Comparison of ENCODE assay signal across 22 cellular contexts in the genomic region with DNA sequence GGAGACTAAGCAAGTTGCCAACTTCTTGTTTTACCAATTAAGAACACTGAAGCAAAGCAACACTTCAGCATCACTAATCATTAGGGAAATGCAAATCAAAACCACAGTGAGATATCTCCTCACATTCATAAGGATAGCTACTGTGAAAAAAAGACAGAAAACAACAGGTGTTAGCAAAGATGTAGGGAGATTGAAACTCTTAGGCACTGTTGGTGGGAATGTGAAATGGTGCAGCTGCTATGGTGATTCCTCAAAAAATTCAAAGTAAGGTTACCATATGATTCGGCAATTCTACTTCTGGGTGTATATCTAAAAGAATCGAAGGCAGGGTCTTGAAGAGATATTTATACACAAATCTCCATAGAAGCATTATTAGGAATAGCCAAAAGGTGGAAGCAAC. TPM values are rescaled to one million over a fixed set of nuclear protein-coding genes. Genes with fewer than 3 reads are reported as not detected.
DNase-seq lines count a peak whose midpoint lies in the region; ATAC-seq, FAIRE-seq and TF ChIP-seq lines count a peak whose summit lies in the region.
"Had no signal": no experiment of that assay in that cellular context is flagged by ENCODE, and none has a peak within 500 bp of the region (broad histone marks: within the 10 kb centered on the region; RNA-seq: fewer than 3 reads in every experiment).

No MANE protein-coding gene starts in this region.

- H3K27ac ChIP-seq in OCI-LY1 (ENCODE audit: low read depth, low read length, poor library complexity, severe bottlenecking) (no peak overlapping the region), astrocyte (ENCODE audit: low read depth, low read length) (no peak overlapping the region)
- H3K27ac ChIP-seq: GM23248 had no signal

- FAIRE-seq in GM19239 (lab: Jason Lieb, UNC) (peak; percentile 82), astrocyte (lab: Jason Lieb, UNC) (peak; percentile 23)
- FAIRE-seq: G401.6, GM12891, HepG2 had no signal

- H3K9me2 ChIP-seq in OCI-LY1 (ENCODE audit: low read depth, low read length): no peaks in the 10 kb centered on the region

- no peak overlapping the region for H3K9ac ChIP-seq in OCI-LY1 (ENCODE audit: low read length)
- H3K9ac ChIP-seq in astrocyte (ENCODE audit: low read length): no peak overlapping the region
- H3K9ac ChIP-seq: GM23248 had no signal

- H2AFZ ChIP-seq in OCI-LY1 (ENCODE audit: low read length) (no peak overlapping the region), astrocyte (ENCODE audit: low read depth, low read length) (no peak overlapping the region)
- H2AFZ ChIP-seq: GM23248 had no signal

- H3K36me3 Mint-ChIP-seq in astrocyte (ENCODE audit: low read depth, unreplicated experiment): no peaks in the 10 kb centered on the region
- H3K36me3 Mint-ChIP-seq: CD4-positive, CD25-positive, alpha-beta regulatory T cell; CD8-positive, alpha-beta memory T cell; IgD-negative memory B cell had no signal

- H3K27ac Mint-ChIP-seq in astrocyte (ENCODE audit: unreplicated experiment): no peak overlapping the region
- H3K27ac Mint-ChIP-seq: CD4-positive, CD25-positive, alpha-beta regulatory T cell; CD8-positive, alpha-beta memory T cell; IgD-negative memory B cell had no signal

- H3K9me3 Mint-ChIP-seq in astrocyte (ENCODE audit: unreplicated experiment): no peaks in the 10 kb centered on the region
- H3K9me3 Mint-ChIP-seq: CD4-positive, CD25-positive, alpha-beta regulatory T cell; CD8-positive, alpha-beta memory T cell; IgD-negative memory B cell had no signal

- H3K9me3 ChIP-seq in OCI-LY1 (ENCODE audit: low read length) (no peaks in the 10 kb centered on the region), astrocyte (ENCODE audit: insufficient read depth, low read depth, low read length) (no peaks in the 10 kb centered on the region)
- H3K9me3 ChIP-seq: BE2C, HAP-1 had no signal

- H3K4me1 ChIP-seq in OCI-LY1 (ENCODE audit: insufficient read depth, low read length, severe bottlenecking) (peaks cover 44% of the 10 kb centered on the region), astrocyte (ENCODE audit: insufficient read depth, low read length) (no peaks in the 10 kb centered on the region)
- H3K4me1 ChIP-seq: BE2C had no signal

- H3K4me1 Mint-ChIP-seq in astrocyte (ENCODE audit: low read depth, unreplicated experiment): peaks cover 2% of the 10 kb centered on the region
- H3K4me1 Mint-ChIP-seq: CD4-positive, CD25-positive, alpha-beta regulatory T cell; CD8-positive, alpha-beta memory T cell had no signal

- DNase-seq in GM19239 (ENCODE audit: insufficient read length, low spot score) (no peak), astrocyte (ENCODE audit: low read depth) (no peak), AG20443 (ENCODE audit: low spot score) (no peak), left lobe of liver (ENCODE audit: low spot score) (no peak), iPS-NIHi11 (ENCODE audit: low spot score) (no peak), amniotic stem cell (lab: John Stamatoyannopoulos, UW) (no peak)
- DNase-seq: BE2C; C1 segment of cervical spinal cord; CD4-positive, CD25-positive, alpha-beta regulatory T cell; CD8-positive, alpha-beta memory T cell; COR-L47; DMS 273 treated with DMSO at 0.1 percent for 48 hours; DMS53; DND-41; GM23248 had no signal

- H3K27me3 ChIP-seq in OCI-LY1 (ENCODE audit: insufficient read depth, low read length): no peaks in the 10 kb centered on the region
- peaks cover 2% of the 10 kb centered on the region for H3K27me3 ChIP-seq in astrocyte (ENCODE audit: insufficient read depth, low read length)
- H3K27me3 ChIP-seq: BE2C had no signal

- no peaks in the 10 kb centered on the region for H3F3A ChIP-seq in OCI-LY1 (ENCODE audit: insufficient read depth, low read length)

- H4K20me1 ChIP-seq in OCI-LY1 (ENCODE audit: insufficient read depth, low read length) (no peaks in the 10 kb centered on the region), astrocyte (ENCODE audit: insufficient read depth, low read length) (no peaks in the 10 kb centered on the region)

- no peaks in the 10 kb centered on the region for H3K36me3 ChIP-seq in OCI-LY1 (ENCODE audit: insufficient read depth, low read length)
- no peaks in the 10 kb centered on the region for H3K36me3 ChIP-seq in astrocyte (ENCODE audit: insufficient read depth, low read length)
- H3K36me3 ChIP-seq: BE2C, HAP-1 had no signal

- H3K79me2 ChIP-seq in OCI-LY1 (ENCODE audit: insufficient read depth, low read length): no peaks in the 10 kb centered on the region
- H3K79me2 ChIP-seq in astrocyte (ENCODE audit: insufficient read depth, low read length): no peaks in the 10 kb centered on the region

- ATAC-seq in left lobe of liver: no peak
- ATAC-seq: HepG2 had no signal

- no peak overlapping the region for H3K4me3 Mint-ChIP-seq in astrocyte (ENCODE audit: unreplicated experiment)
- H3K4me3 Mint-ChIP-seq: CD4-positive, CD25-positive, alpha-beta regulatory T cell; CD8-positive, alpha-beta memory T cell; IgD-negative memory B cell had no signal

- no peak for TF ChIP-seq CTCF in OCI-LY1 (IDR thresholded peaks at IDR 0.05; ENCODE audit: low read length)
- TF ChIP-seq CTCF in astrocyte (IDR thresholded peaks at IDR 0.05; ENCODE audit: insufficient read depth, low read depth, low read length): no peak

- H3K4me2 ChIP-seq in OCI-LY1 (ENCODE audit: low read length): 0 out of 2 replicates have a peak overlapping the region, but pooled peaks have one; percentile 5
- H3K4me2 ChIP-seq in astrocyte (ENCODE audit: low read length): no peak overlapping the region

- no peak overlapping the region for H3K4me3 ChIP-seq in OCI-LY1 (ENCODE audit: low read depth, low read length, poor library complexity, severe bottlenecking)
- H3K4me3 ChIP-seq in astrocyte (ENCODE audit: insufficient read depth, low read depth, low read length): no peak overlapping the region
- H3K4me3 ChIP-seq: GM23248, HAP-1 had no signal

- H3K27me3 Mint-ChIP-seq in astrocyte (ENCODE audit: low read depth, unreplicated experiment): peaks cover 12% of the 10 kb centered on the region
- H3K27me3 Mint-ChIP-seq: IgD-negative memory B cell had no signal

RNA-seq across cellular contexts. Expression of a gene that starts 8.6 kb away (rescaled TPM):
- total RNA-seq in astrocyte (40.0 and 42.5 TPM in 2 replicates), left lobe of liver (13.1 TPM)

RNA-seq across cellular contexts. Expression of a gene that starts 11.2 kb away (rescaled TPM):
- total RNA-seq in astrocyte: 23.1 and 25.2 TPM in 2 replicates
- total RNA-seq in left lobe of liver: 0.65 TPM
- total RNA-seq: CD4-positive, CD25-positive, alpha-beta regulatory T cell; H4 had no signal

Comparison
In these comparisons a context has a peak if more than half of its experiments do, and no peak if none do; other contexts are left out.
1. RNA of a gene that starts 11.2 kb away (total RNA-seq): 23.1 to 25.2 TPM in astrocyte; 0.65 TPM in left lobe of liver (single experiment); every median in the first group is over 10 times any median in the second.